ENCODE assay signal across 23 cellular contexts in genomic region chr13:85990397-85990796, GRCh38.
"Had no signal": no experiment of that assay in that cellular context is flagged by ENCODE, and none has a peak within 500 bp of the region (broad histone marks: within the 10 kb centered on the region; RNA-seq: fewer than 3 reads in every experiment).

No MANE protein-coding gene starts in this region.

- H3K27ac ChIP-seq: left ventricle myocardium inferior, ovary, skin epidermis, suprapubic skin, tibial nerve, uterus had no signal

- H3K9me3 ChIP-seq: left ventricle myocardium inferior, ovary, suprapubic skin, tibial nerve, uterus had no signal

- H3K36me3 Mint-ChIP-seq: immature natural killer cell; mesothelial cell of epicardium; naive B cell; natural killer cell; stimulated activated naive B cell treated with anti-CD40 and anti-IgM and Interleukin-4, amounts not matched to agents 10 μg/mL and 1 μg/mL and 100 μg/mL, for 72 hours; type B pancreatic cell had no signal

- H3K27ac Mint-ChIP-seq: immature natural killer cell; mesothelial cell of epicardium; naive B cell; natural killer cell; progenitor cell of endocrine pancreas; stimulated activated naive B cell treated with anti-CD40 and anti-IgM and Interleukin-4, amounts not matched to agents 10 μg/mL and 1 μg/mL and 100 μg/mL, for 72 hours; stimulated activated naive CD8-positive, alpha-beta T cell treated with anti-CD3 and anti-CD28 coated beads, Interleukin-15, Interleukin-2, amounts not matched to agents 100 ng/mL and 50 ng/mL, for 24 hours; type B pancreatic cell had no signal

- H3K4me3 ChIP-seq: left ventricle myocardium inferior, lung, ovary, skin epidermis, suprapubic skin, tibial nerve, uterus had no signal

- ATAC-seq: natural killer cell; right cardiac atrium; sciatic nerve; stimulated activated naive B cell treated with anti-CD40 and anti-IgM and Interleukin-4, amounts not matched to agents 10 μg/mL and 1 μg/mL and 100 μg/mL, for 72 hours had no signal

- H3K27me3 Mint-ChIP-seq: naive B cell; progenitor cell of endocrine pancreas; stimulated activated naive B cell treated with anti-CD40 and anti-IgM and Interleukin-4, amounts not matched to agents 10 μg/mL and 1 μg/mL and 100 μg/mL, for 72 hours; stimulated activated naive CD8-positive, alpha-beta T cell treated with anti-CD3 and anti-CD28 coated beads, Interleukin-15, Interleukin-2, amounts not matched to agents 100 ng/mL and 50 ng/mL, for 24 hours; type B pancreatic cell had no signal

- H3K27me3 ChIP-seq: ovary, suprapubic skin, tibial nerve, uterus had no signal

- H3K9me3 Mint-ChIP-seq: mesothelial cell of epicardium; stimulated activated naive CD8-positive, alpha-beta T cell treated with anti-CD3 and anti-CD28 coated beads, Interleukin-15, Interleukin-2, amounts not matched to agents 100 ng/mL and 50 ng/mL, for 24 hours; type B pancreatic cell had no signal

- H3K36me3 ChIP-seq: left ventricle myocardium inferior, ovary, suprapubic skin, tibial nerve had no signal

- H3K4me1 ChIP-seq: left ventricle myocardium inferior, suprapubic skin, tibial nerve, uterus had no signal

- H3K4me1 Mint-ChIP-seq: immature natural killer cell; naive B cell; natural killer cell; stimulated activated naive B cell treated with anti-CD40 and anti-IgM and Interleukin-4, amounts not matched to agents 10 μg/mL and 1 μg/mL and 100 μg/mL, for 72 hours had no signal

- DNase-seq: hippocampal formation; immature natural killer cell; left ventricle myocardium inferior; mesendoderm; naive B cell; natural killer cell; ovary; right cardiac atrium; stimulated activated CD4-positive, alpha-beta T cell treated with anti-CD3 and anti-CD28 coated beads, Interleukin-12 subunit alpha, Interleukin-12 subunit beta, amount 100 ng/mL, for 4 hours; stimulated activated CD4-positive, alpha-beta T cell treated with anti-CD3 and anti-CD28 coated beads, Interleukin-15, amount 100 ng/mL, for 24 hours; stimulated activated CD4-positive, alpha-beta T cell treated with anti-CD3 and anti-CD28 coated beads, Interleukin-2, amount 100 ng/mL, for 24 hours; stimulated activated CD4-positive, alpha-beta T cell treated with anti-CD3 and anti-CD28 coated beads, Interleukin-4, amount 100 ng/mL, for 1 hour; stimulated activated naive B cell treated with anti-CD40 and anti-IgM and Interleukin-4, amounts not matched to agents 10 μg/mL and 1 μg/mL and 100 μg/mL, for 72 hours; uterus had no signal

- H3K4me3 Mint-ChIP-seq: immature natural killer cell; mesothelial cell of epicardium; naive B cell; natural killer cell; stimulated activated naive B cell treated with anti-CD40 and anti-IgM and Interleukin-4, amounts not matched to agents 10 μg/mL and 1 μg/mL and 100 μg/mL, for 72 hours; stimulated activated naive CD8-positive, alpha-beta T cell treated with anti-CD3 and anti-CD28 coated beads, Interleukin-15, Interleukin-2, amounts not matched to agents 100 ng/mL and 50 ng/mL, for 24 hours; type B pancreatic cell had no signal
